25 cellular contexts compared by ENCODE assay signal in genomic region chr12:122185079-122185478, GRCh38. TPM values are rescaled to one million over a fixed set of nuclear protein-coding genes. Genes with fewer than 3 reads are reported as not detected.
DNase-seq lines count a peak whose midpoint lies in the region; ATAC-seq and TF ChIP-seq lines count a peak whose summit lies in the region.
"Had no signal": no experiment of that assay in that cellular context is flagged by ENCODE, and none has a peak within 500 bp of the region (broad histone marks: within the 10 kb centered on the region; RNA-seq: fewer than 3 reads in every experiment).

No MANE protein-coding gene starts in this region.

- H3K27me3 Mint-ChIP-seq in activated CD4-positive, alpha-beta T cell treated with anti-CD3 and anti-CD28 coated beads, Interleukin-2, amount 10 ng/mL, durations not matched to agents 24 days and 14 days: peaks cover 20% of the 10 kb centered on the region
- peaks cover 9% of the 10 kb centered on the region for H3K27me3 Mint-ChIP-seq in activated CD4-positive, alpha-beta T cell treated with anti-CD3 and anti-CD28 coated beads, Interleukin-2, amount 10 ng/mL, durations not matched to agents 7 days and 5 days
- no peaks in the 10 kb centered on the region for H3K27me3 Mint-ChIP-seq in central memory CD8-positive, alpha-beta T cell
- no peaks in the 10 kb centered on the region for H3K27me3 Mint-ChIP-seq in natural killer cell (ENCODE audit: low read depth in 2 of 2)

- no peak for DNase-seq in activated CD4-positive, alpha-beta T cell treated with anti-CD3 and anti-CD28 coated beads, Interleukin-2, amount 10 ng/mL, durations not matched to agents 24 days and 14 days
- no peak for DNase-seq in activated CD4-positive, alpha-beta T cell treated with anti-CD3 and anti-CD28 coated beads, Interleukin-2, amount 10 ng/mL, durations not matched to agents 7 days and 5 days
- DNase-seq in central memory CD8-positive, alpha-beta T cell (ENCODE audit: low spot score in 2 of 2): no peak
- no peak for DNase-seq in natural killer cell
- no peak for DNase-seq in NOMO-1 (lab: John Stamatoyannopoulos, UW; ENCODE audit: unreplicated experiment in 2 of 2)
- DNase-seq: BE2C; CD4-positive, alpha-beta memory T cell; EL; GM23248; HCEC 1CT; IMR-90; MG63; NCI-H1048; NCI-H1436; NCI-H1930; NCI-H345; NCI-H524 treated with DMSO at 0.1 percent for 48 hours had no signal

- CTCF ChIA-PET in activated CD4-positive, alpha-beta T cell treated with anti-CD3 and anti-CD28 coated beads, Interleukin-2, amount 10 ng/mL, durations not matched to agents 7 days and 5 days (lab: Charles Lee): no interaction called here

- H3K4me1 Mint-ChIP-seq in activated CD4-positive, alpha-beta T cell treated with anti-CD3 and anti-CD28 coated beads, Interleukin-2, amount 10 ng/mL, durations not matched to agents 24 days and 14 days: peaks cover 8% of the 10 kb centered on the region
- peaks cover 12% of the 10 kb centered on the region for H3K4me1 Mint-ChIP-seq in activated CD4-positive, alpha-beta T cell treated with anti-CD3 and anti-CD28 coated beads, Interleukin-2, amount 10 ng/mL, durations not matched to agents 7 days and 5 days
- H3K4me1 Mint-ChIP-seq in central memory CD8-positive, alpha-beta T cell: peaks cover 5% of the 10 kb centered on the region
- H3K4me1 Mint-ChIP-seq in natural killer cell: peaks cover 23 to 25% of the 10 kb centered on the region in 2 donors

- no peaks in the 10 kb centered on the region for H3K36me3 Mint-ChIP-seq in activated CD4-positive, alpha-beta T cell treated with anti-CD3 and anti-CD28 coated beads, Interleukin-2, amount 10 ng/mL, durations not matched to agents 24 days and 14 days (ENCODE audit: low read depth)
- H3K36me3 Mint-ChIP-seq in activated CD4-positive, alpha-beta T cell treated with anti-CD3 and anti-CD28 coated beads, Interleukin-2, amount 10 ng/mL, durations not matched to agents 7 days and 5 days (ENCODE audit: low read depth): no peaks in the 10 kb centered on the region
- H3K36me3 Mint-ChIP-seq in central memory CD8-positive, alpha-beta T cell (ENCODE audit: insufficient read depth): peaks cover 4% of the 10 kb centered on the region
- H3K36me3 Mint-ChIP-seq in natural killer cell: no peaks in the 10 kb centered on the region
- H3K36me3 Mint-ChIP-seq: CD4-positive, alpha-beta memory T cell had no signal

- no peak for TF ChIP-seq CTCF in natural killer cell (IDR thresholded peaks at IDR 0.05)

- H3K27ac Mint-ChIP-seq in activated CD4-positive, alpha-beta T cell treated with anti-CD3 and anti-CD28 coated beads, Interleukin-2, amount 10 ng/mL, durations not matched to agents 24 days and 14 days: no peak overlapping the region
- H3K27ac Mint-ChIP-seq in activated CD4-positive, alpha-beta T cell treated with anti-CD3 and anti-CD28 coated beads, Interleukin-2, amount 10 ng/mL, durations not matched to agents 7 days and 5 days: no peak overlapping the region
- H3K27ac Mint-ChIP-seq in central memory CD8-positive, alpha-beta T cell (ENCODE audit: low read depth): no peak overlapping the region
- peak overlapping the region; percentile 93 to 98 for H3K27ac Mint-ChIP-seq in natural killer cell

- H3K9me3 Mint-ChIP-seq in activated CD4-positive, alpha-beta T cell treated with anti-CD3 and anti-CD28 coated beads, Interleukin-2, amount 10 ng/mL, durations not matched to agents 24 days and 14 days: no peaks in the 10 kb centered on the region
- no peaks in the 10 kb centered on the region for H3K9me3 Mint-ChIP-seq in activated CD4-positive, alpha-beta T cell treated with anti-CD3 and anti-CD28 coated beads, Interleukin-2, amount 10 ng/mL, durations not matched to agents 7 days and 5 days
- no peaks in the 10 kb centered on the region for H3K9me3 Mint-ChIP-seq in central memory CD8-positive, alpha-beta T cell
- H3K9me3 Mint-ChIP-seq in natural killer cell: no peaks in the 10 kb centered on the region
- H3K9me3 Mint-ChIP-seq: CD4-positive, alpha-beta memory T cell had no signal

- intact Hi-C loops in activated CD4-positive, alpha-beta T cell treated with anti-CD3 and anti-CD28 coated beads, Interleukin-2, amount 10 ng/mL, durations not matched to agents 24 days and 14 days (cut with micrococcal nuclease): no loop called here
- intact Hi-C loops in natural killer cell (cut with micrococcal nuclease): no loop called here

- peak overlapping the region; percentile 28 for H3K4me3 Mint-ChIP-seq in activated CD4-positive, alpha-beta T cell treated with anti-CD3 and anti-CD28 coated beads, Interleukin-2, amount 10 ng/mL, durations not matched to agents 24 days and 14 days
- H3K4me3 Mint-ChIP-seq in activated CD4-positive, alpha-beta T cell treated with anti-CD3 and anti-CD28 coated beads, Interleukin-2, amount 10 ng/mL, durations not matched to agents 7 days and 5 days: no peak overlapping the region
- peak overlapping the region; percentile 77 for H3K4me3 Mint-ChIP-seq in central memory CD8-positive, alpha-beta T cell
- peak overlapping the region; percentile 92 for H3K4me3 Mint-ChIP-seq in natural killer cell

- POLR2A ChIA-PET in activated CD4-positive, alpha-beta T cell treated with anti-CD3 and anti-CD28 coated beads, Interleukin-2, amount 10 ng/mL, durations not matched to agents 7 days and 5 days (lab: Charles Lee): no interaction called here

- ATAC-seq in central memory CD8-positive, alpha-beta T cell (replicated peaks; ENCODE audit: extremely low read depth, poor library complexity, severe bottlenecking): no peak
- ATAC-seq in natural killer cell (no peak), HG03025 (IDR thresholded peaks at IDR 0.05; ENCODE audit: low FRiP score, unreplicated experiment) (no peak), HG03135 (IDR thresholded peaks at IDR 0.05; ENCODE audit: unreplicated experiment) (no peak), GM21737 (IDR thresholded peaks at IDR 0.05; ENCODE audit: unreplicated experiment) (no peak)
- ATAC-seq: Panc1 had no signal

RNA-seq across cellular contexts. Expression of gene LRRC43, which starts 2.2 kb away (rescaled TPM):
- 0.33 TPM in 1 of 2 replicates, not detected in the other for total RNA-seq in activated CD4-positive, alpha-beta T cell treated with anti-CD3 and anti-CD28 coated beads, Interleukin-2, amount 10 ng/mL, durations not matched to agents 24 days and 14 days
- total RNA-seq in activated CD4-positive, alpha-beta T cell treated with anti-CD3 and anti-CD28 coated beads, Interleukin-2, amount 10 ng/mL, durations not matched to agents 7 days and 5 days: not detected
- total RNA-seq in natural killer cell: 10 to 100 TPM in 1 of 3 donors, 1 to 10 TPM in 2; 5.0 to 18.5 (median 8.5) TPM
- total RNA-seq: A172; CD4-positive, alpha-beta memory T cell; HT-29; SK-MEL-5 had no signal

RNA-seq across cellular contexts. Expression of gene IL31, which starts 11.1 kb away (rescaled TPM):
- 2.5 TPM in 2 replicates for total RNA-seq in activated CD4-positive, alpha-beta T cell treated with anti-CD3 and anti-CD28 coated beads, Interleukin-2, amount 10 ng/mL, durations not matched to agents 24 days and 14 days
- not detected for total RNA-seq in activated CD4-positive, alpha-beta T cell treated with anti-CD3 and anti-CD28 coated beads, Interleukin-2, amount 10 ng/mL, durations not matched to agents 7 days and 5 days
- total RNA-seq in natural killer cell: not detected
- total RNA-seq: A172; CD4-positive, alpha-beta memory T cell; GM12878; GM23248; HT-29; IMR-90; SK-MEL-5 had no signal

RNA-seq across cellular contexts. Expression of gene B3GNT4, which starts 18.4 kb away (rescaled TPM):
- 0.64 and 1.0 TPM in 2 replicates for total RNA-seq in activated CD4-positive, alpha-beta T cell treated with anti-CD3 and anti-CD28 coated beads, Interleukin-2, amount 10 ng/mL, durations not matched to agents 24 days and 14 days
- under 1 TPM; 0.50 to 0.71 TPM for total RNA-seq in activated CD4-positive, alpha-beta T cell treated with anti-CD3 and anti-CD28 coated beads, Interleukin-2, amount 10 ng/mL, durations not matched to agents 7 days and 5 days
- total RNA-seq in natural killer cell: under 1 TPM; 0.25 to 0.68 (median 0.34) TPM
- total RNA-seq: GM12878 had no signal

RNA-seq across cellular contexts. Expression of gene DIABLO, which starts 40.8 kb away (rescaled TPM):
- 59.4 and 61.0 TPM in 2 replicates for total RNA-seq in activated CD4-positive, alpha-beta T cell treated with anti-CD3 and anti-CD28 coated beads, Interleukin-2, amount 10 ng/mL, durations not matched to agents 24 days and 14 days
- 10 to 100 TPM; 36.1 to 37.7 TPM for total RNA-seq in activated CD4-positive, alpha-beta T cell treated with anti-CD3 and anti-CD28 coated beads, Interleukin-2, amount 10 ng/mL, durations not matched to agents 7 days and 5 days
- 100 to 1,000 TPM in 2 of 3 donors, 10 to 100 TPM in 1; 84.8 to 102 (median 101) TPM for total RNA-seq in natural killer cell

Comparison
In these comparisons a context has a peak if more than half of its experiments do, and no peak if none do; other contexts are left out.
1. H3K27ac Mint-ChIP-seq: peak in natural killer cell (2 of 2); none in activated CD4-positive, alpha-beta T cell treated with anti-CD3 and anti-CD28 coated beads, Interleukin-2, amount 10 ng/mL, durations not matched to agents 24 days and 14 days (single experiment), activated CD4-positive, alpha-beta T cell treated with anti-CD3 and anti-CD28 coated beads, Interleukin-2, amount 10 ng/mL, durations not matched to agents 7 days and 5 days (single experiment) and central memory CD8-positive, alpha-beta T cell (single experiment).